In the genomic region with DNA sequence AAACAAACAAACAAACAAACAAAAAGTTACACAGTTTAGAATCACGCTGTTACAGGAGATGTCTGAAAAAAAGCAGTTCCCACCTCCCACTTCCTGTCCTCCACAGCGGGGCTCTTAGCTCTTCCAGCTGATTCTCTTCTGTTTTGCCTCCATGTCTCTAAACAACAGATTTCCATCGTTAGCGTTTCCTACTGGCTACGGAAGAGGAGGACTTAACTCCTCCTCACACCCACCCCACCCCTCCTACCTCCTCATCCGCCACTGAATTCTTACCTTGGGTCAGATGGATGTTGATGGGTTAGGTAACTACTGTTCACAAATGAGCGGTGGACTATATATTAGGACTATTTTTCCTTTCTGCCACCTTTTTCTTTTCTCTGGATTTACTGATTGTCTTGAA, we compare ENCODE assay signal across 10 cellular contexts. TPM values are rescaled to one million over a fixed set of nuclear protein-coding genes. Genes with fewer than 3 reads are reported as not detected.
DNase-seq lines count a peak whose midpoint lies in the region; ATAC-seq and TF ChIP-seq lines count a peak whose summit lies in the region.
"Had no signal": no experiment of that assay in that cellular context is flagged by ENCODE, and none has a peak within 500 bp of the region (broad histone marks: within the 10 kb centered on the region; RNA-seq: fewer than 3 reads in every experiment).

No MANE protein-coding gene starts in this region.

- no peak for DNase-seq in AG04449 (ENCODE audit: low read depth, low spot score)
- DNase-seq in DMS153 (lab: John Stamatoyannopoulos, UW) = peak; percentile 45
- DNase-seq in SK-N-DZ (ENCODE audit: low spot score) = peak; percentile 36
- DNase-seq in SIG-M5 treated with dmso at 0.1 percent for 504 hours (lab: John Stamatoyannopoulos, UW; ENCODE audit: unreplicated experiment) = no peak
- no peak for DNase-seq in LoVo (ENCODE audit: low spot score)
- DNase-seq in NCI-H2171 treated with DMSO at 0.1 percent for 48 hours (lab: John Stamatoyannopoulos, UW) = no peak
- DNase-seq: activated gamma-delta T cell treated with Interleukin-2 at 50 U/mL for 16 hours, NCI-H1048 had no signal

- CTCF ChIA-PET in AG04449 (lab: Yijun Ruan, JAX) = interaction anchor here (0.9 to 7.5 kb wide), 20 partner anchors 10 to 407 kb away, joined by 3 to 62 read pairs (median 4); a partner anchor contains a TSS

- H3K4me3 ChIP-seq in AG04449 (ENCODE audit: low read depth, low read length) (peak overlapping the region; percentile 29; the same call in 1 of the 2 replicates), iPS-11a (ENCODE audit: low read depth, low read length) (peak overlapping the region; percentile 24)

- POLR2A ChIA-PET in AG04449 (lab: Yijun Ruan, JAX) = interaction anchor here (0.6 to 0.7 kb wide), 2 partner anchors 52 to 53 kb away, joined by 3 to 4 read pairs; no protein-coding TSS in a partner anchor

- ATAC-seq in HG03025 (IDR thresholded peaks at IDR 0.05; ENCODE audit: low FRiP score, unreplicated experiment) = no peak

- TF ChIP-seq CTCF in AG04449 (IDR thresholded peaks at IDR 0.05; ENCODE audit: insufficient read depth, low read length, missing control alignments) = no peak

RNA-seq across cellular contexts. Expression of a gene that starts 36.8 kb away (rescaled TPM):
- 56.2 and 59.4 TPM in 2 replicates for polyA plus RNA-seq in SK-N-DZ (2014; cell fraction: cytosol; rRNA removed)
- 45.9 and 61.1 TPM in 2 replicates for polyA plus RNA-seq in SK-N-DZ (2014; cell fraction: nucleus; rRNA removed)

RNA-seq across cellular contexts. Expression of a gene that starts 56.4 kb away (rescaled TPM):
- polyA plus RNA-seq in SK-N-DZ (2014; cell fraction: cytosol; rRNA removed) = 4.1 and 7.2 TPM in 2 replicates
- 26.6 and 29.5 TPM in 2 replicates for polyA plus RNA-seq in SK-N-DZ (2014; cell fraction: nucleus; rRNA removed)

Comparison
In these comparisons a context has a peak if more than half of its experiments do, and no peak if none do; other contexts are left out.
1. DNase-seq: peak in DMS153 (single experiment) and SK-N-DZ (single experiment); none in AG04449 (single experiment), SIG-M5 treated with dmso at 0.1 percent for 504 hours (single experiment), LoVo (single experiment) and NCI-H2171 treated with DMSO at 0.1 percent for 48 hours (single experiment).